Comparison of ENCODE assay signal across 18 cellular contexts in the genomic region with DNA sequence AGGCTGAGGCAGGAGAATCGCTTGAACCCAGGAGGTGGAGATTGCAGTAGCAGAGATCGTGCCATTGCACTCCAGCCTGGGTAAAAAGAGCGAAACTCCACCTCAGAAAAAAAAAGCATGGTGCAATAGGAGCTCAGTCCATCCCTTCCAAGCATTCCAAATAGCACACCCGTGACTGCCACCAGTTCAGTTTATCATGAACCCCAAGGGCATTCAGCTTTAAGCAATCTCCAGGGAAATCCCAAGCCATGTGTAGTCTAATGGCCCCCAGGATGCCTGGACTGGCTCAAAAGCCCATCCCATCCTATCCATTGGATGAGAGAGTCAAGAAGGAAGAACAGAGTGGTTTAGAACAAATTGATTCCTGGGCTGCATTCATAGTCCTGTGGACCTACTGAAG. TPM values are rescaled to one million over a fixed set of nuclear protein-coding genes. Genes with fewer than 3 reads are reported as not detected.
A peak's percentile ranks its signal among the peaks of the same experiment; 100 is the strongest.
DNase-seq lines count a peak whose midpoint lies in the region; ATAC-seq, FAIRE-seq and TF ChIP-seq lines count a peak whose summit lies in the region.
"Had no signal": no experiment of that assay in that cellular context is flagged by ENCODE, and none has a peak within 500 bp of the region (broad histone marks: within the 10 kb centered on the region; RNA-seq: fewer than 3 reads in every experiment).

No MANE protein-coding gene starts in this region.

- no peak for TF ChIP-seq EP300 in stomach (IDR thresholded peaks at IDR 0.05)

- H3K27ac Mint-ChIP-seq in activated B cell treated with CpG ODN at 0.5 μM for 24 hours, result peak overlapping the region; percentile 69
- H3K27ac Mint-ChIP-seq: CD4-positive, CD25-positive, alpha-beta regulatory T cell; CD8-positive, alpha-beta T cell had no signal

- no peak for FAIRE-seq in D721Med (lab: Jason Lieb, UNC)
- FAIRE-seq: GM12891 had no signal

- H2AFZ ChIP-seq in OCI-LY3 (ENCODE audit: low read depth, low read length), result no peak overlapping the region
- H2AFZ ChIP-seq in trophoblast cell (ENCODE audit: insufficient read depth, low read length, poor library complexity), result no peak overlapping the region
- H2AFZ ChIP-seq: GM23248 had no signal

- H2AK5ac ChIP-seq in trophoblast cell (ENCODE audit: low read length), result no peak overlapping the region

- no peak for ATAC-seq in activated B cell treated with CpG ODN at 0.5 μM for 24 hours (ENCODE audit: low read depth)
- ATAC-seq: CD8-positive, alpha-beta T cell; HCT116 had no signal

- peaks cover 69% of the 10 kb centered on the region for H3K4me1 Mint-ChIP-seq in activated B cell treated with CpG ODN at 0.5 μM for 24 hours

- H3K27ac ChIP-seq in OCI-LY3 (ENCODE audit: low read length), result no peak overlapping the region
- H3K27ac ChIP-seq in trophoblast cell (ENCODE audit: low read depth, low read length), result no peak overlapping the region
- H3K27ac ChIP-seq in stomach, result no peak overlapping the region
- H3K27ac ChIP-seq: BLaER1, C4-2B, GM23248 had no signal

- H3K9ac ChIP-seq in OCI-LY3 (ENCODE audit: low read length) (no peak overlapping the region), trophoblast cell (ENCODE audit: low read length) (no peak overlapping the region)
- H3K9ac ChIP-seq: BLaER1, GM23248 had no signal

- TF ChIP-seq POLR2A in stomach (IDR thresholded peaks at IDR 0.05), result no peak

- peaks cover 5% of the 10 kb centered on the region; the same call in 1 of the 2 replicates for H3K79me2 ChIP-seq in OCI-LY3 (ENCODE audit: low read length)
- H3K79me2 ChIP-seq in trophoblast cell (ENCODE audit: control insufficient read depth, insufficient read depth, low read length, poor library complexity), result no peaks in the 10 kb centered on the region

- no peak overlapping the region for H2BK120ac ChIP-seq in trophoblast cell (ENCODE audit: insufficient read depth, low read length, poor library complexity)

- TF ChIP-seq CTCF in OCI-LY3 (IDR thresholded peaks at IDR 0.05; ENCODE audit: low read depth, low read length) (no peak), activated B cell treated with CpG ODN at 0.5 μM for 24 hours (IDR thresholded peaks at IDR 0.05) (no peak), D721Med (IDR thresholded peaks at IDR 0.05; ENCODE audit: insufficient read depth, missing control alignments) (no peak), stomach (IDR thresholded peaks at IDR 0.05) (no peak)

- H4K91ac ChIP-seq in trophoblast cell (ENCODE audit: low read depth, low read length), result no peak overlapping the region

- no peak overlapping the region for H2BK5ac ChIP-seq in trophoblast cell (ENCODE audit: low read depth, low read length, poor library complexity)

- H3K9me3 Mint-ChIP-seq in activated B cell treated with CpG ODN at 0.5 μM for 24 hours, result no peaks in the 10 kb centered on the region
- H3K9me3 Mint-ChIP-seq: CD4-positive, CD25-positive, alpha-beta regulatory T cell; CD8-positive, alpha-beta T cell had no signal

- no peaks in the 10 kb centered on the region for H3K9me3 ChIP-seq in OCI-LY3 (ENCODE audit: insufficient read depth, low read length)
- H3K9me3 ChIP-seq in trophoblast cell (ENCODE audit: insufficient read depth, low read depth, low read length), result no peaks in the 10 kb centered on the region
- H3K9me3 ChIP-seq in stomach, result no peaks in the 10 kb centered on the region
- H3K9me3 ChIP-seq: BLaER1, Caco-2 had no signal

- H3K36me3 ChIP-seq in OCI-LY3 (replicated peaks; ENCODE audit: low read depth, low read length) (no peaks in the 10 kb centered on the region), trophoblast cell (ENCODE audit: control insufficient read depth in 1 of 2, insufficient read depth in 2 of 2, low read length in 2 of 2) (no peaks in the 10 kb centered on the region), stomach (no peaks in the 10 kb centered on the region)
- H3K36me3 ChIP-seq: BLaER1 had no signal

- DNase-seq in activated B cell treated with CpG ODN at 0.5 μM for 24 hours (no peak), trophoblast cell (peak; percentile 61 to 71), DMS79 treated with DMSO at 0.1 percent for 48 hours (lab: John Stamatoyannopoulos, UW) (no peak), D721Med (ENCODE audit: insufficient read length, low spot score) (no peak), stomach (no peak)
- DNase-seq: Caco-2; CD4-positive, CD25-positive, alpha-beta regulatory T cell; CD8-positive, alpha-beta T cell; DMS 273 treated with DMSO at 0.1 percent for 48 hours; DMS79; GF-D8; GM23248; H7 had no signal

- H3K36me3 Mint-ChIP-seq in activated B cell treated with CpG ODN at 0.5 μM for 24 hours (ENCODE audit: low read depth), result no peaks in the 10 kb centered on the region
- H3K36me3 Mint-ChIP-seq: CD4-positive, CD25-positive, alpha-beta regulatory T cell; CD8-positive, alpha-beta T cell had no signal

- intact Hi-C loops in activated B cell treated with CpG ODN at 0.5 μM for 24 hours (cut with micrococcal nuclease) (no loop called here), stomach (cut with DNase I; ENCODE audit: low total_unique reads) (no loop called here)

- H3K4me2 ChIP-seq in OCI-LY3 (ENCODE audit: low read length), result peak overlapping the region; percentile 6; the same call in 1 of the 2 replicates
- H3K4me2 ChIP-seq in trophoblast cell (ENCODE audit: low read length), result no peak overlapping the region
- H3K4me2 ChIP-seq: BLaER1 had no signal

- H3K27me3 ChIP-seq in OCI-LY3 (ENCODE audit: low read depth, low read length), result no peaks in the 10 kb centered on the region
- no peaks in the 10 kb centered on the region for H3K27me3 ChIP-seq in trophoblast cell (ENCODE audit: insufficient read depth, low read length)
- no peaks in the 10 kb centered on the region for H3K27me3 ChIP-seq in stomach
- H3K27me3 ChIP-seq: BLaER1 had no signal

- POLR2A ChIA-PET in activated B cell treated with CpG ODN at 0.5 μM for 24 hours (lab: Charles Lee), result interaction anchor here (0.7 to 1.4 kb wide), 2 partner anchors 49 to 208 kb away, joined by 7 to 8 read pairs; no protein-coding TSS in a partner anchor

- H4K12ac ChIP-seq in trophoblast cell (ENCODE audit: low read depth, low read length), result no peak overlapping the region

- H3K23ac ChIP-seq in trophoblast cell (ENCODE audit: low read length), result no peak overlapping the region

- CTCF ChIA-PET in activated B cell treated with CpG ODN at 0.5 μM for 24 hours (lab: Charles Lee), result interaction anchor here (1.0 kb wide), 1 partner anchor 17 kb away, joined by 3 read pairs; a partner anchor contains a TSS

- H3K27me3 Mint-ChIP-seq in activated B cell treated with CpG ODN at 0.5 μM for 24 hours, result no peaks in the 10 kb centered on the region

- no peaks in the 10 kb centered on the region for H3K79me1 ChIP-seq in trophoblast cell (ENCODE audit: low read length)

- no peak overlapping the region for H3K14ac ChIP-seq in trophoblast cell (ENCODE audit: low read length)

- H2BK12ac ChIP-seq in trophoblast cell (ENCODE audit: low read length), result no peak overlapping the region

- H3K4me3 ChIP-seq in OCI-LY3 (ENCODE audit: low read length) (no peak overlapping the region), trophoblast cell (ENCODE audit: low read depth, low read length) (no peak overlapping the region), stomach (no peak overlapping the region)
- H3K4me3 ChIP-seq: BLaER1, GM23248 had no signal

- H3K18ac ChIP-seq in trophoblast cell (ENCODE audit: low read length), result no peak overlapping the region

- H4K20me1 ChIP-seq in OCI-LY3 (ENCODE audit: insufficient read depth, low read length), result no peaks in the 10 kb centered on the region
- H4K20me1 ChIP-seq: BLaER1 had no signal

- no CpG with 5 or more reads among the region's 4 CpGs for WGBS in trophoblast cell (ENCODE audit: extremely low coverage, insufficient coverage, insufficient read length)
- 88 to 99% (median 92%) methylated on average over 4 of the region's 4 CpGs for WGBS in stomach, 5 donors

- H3K4ac ChIP-seq in trophoblast cell (ENCODE audit: low read depth, low read length), result no peak overlapping the region

- peaks cover 46% of the 10 kb centered on the region for H3K4me1 ChIP-seq in OCI-LY3 (ENCODE audit: low read length)
- peaks cover 0 to 7% of the 10 kb centered on the region in 2 experiments for H3K4me1 ChIP-seq in trophoblast cell (ENCODE audit: control insufficient read depth in 1 of 2, insufficient read depth in 2 of 2, low read length in 2 of 2)
- peaks cover 0 to 12% (median 3%) of the 10 kb centered on the region in 4 donors for H3K4me1 ChIP-seq in stomach
- H3K4me1 ChIP-seq: Caco-2 had no signal

- H3K4me3 Mint-ChIP-seq in activated B cell treated with CpG ODN at 0.5 μM for 24 hours, result peak overlapping the region; percentile 15
- H3K4me3 Mint-ChIP-seq: CD4-positive, CD25-positive, alpha-beta regulatory T cell; CD8-positive, alpha-beta T cell had no signal

- H4K8ac ChIP-seq in trophoblast cell (ENCODE audit: low read depth, low read length), result no peak overlapping the region

RNA-seq across cellular contexts. Expression of a gene that starts 16.2 kb away (rescaled TPM):
- total RNA-seq in activated B cell treated with CpG ODN at 0.5 μM for 24 hours, result 232 and 257 TPM in 2 replicates
- 18.1 and 20.6 TPM in 2 replicates for polyA plus RNA-seq in trophoblast cell (2013)
- 100 to 1,000 TPM in 1 of 5 donors, 10 to 100 TPM in 4; 17.5 to 130 (median 37.3) TPM for total RNA-seq in stomach
- polyA plus RNA-seq in stomach, result 1 to 10 TPM; 3.5 to 5.1 (median 4.9) TPM

Comparison
In these comparisons a context has a peak if more than half of its experiments do, and no peak if none do; other contexts are left out.
1. DNase-seq: peak in trophoblast cell (2 of 2); none in activated B cell treated with CpG ODN at 0.5 μM for 24 hours (single experiment), DMS79 treated with DMSO at 0.1 percent for 48 hours (single experiment), D721Med (single experiment) and stomach (single experiment).